13 cellular contexts compared by ENCODE assay signal in the genomic region with DNA sequence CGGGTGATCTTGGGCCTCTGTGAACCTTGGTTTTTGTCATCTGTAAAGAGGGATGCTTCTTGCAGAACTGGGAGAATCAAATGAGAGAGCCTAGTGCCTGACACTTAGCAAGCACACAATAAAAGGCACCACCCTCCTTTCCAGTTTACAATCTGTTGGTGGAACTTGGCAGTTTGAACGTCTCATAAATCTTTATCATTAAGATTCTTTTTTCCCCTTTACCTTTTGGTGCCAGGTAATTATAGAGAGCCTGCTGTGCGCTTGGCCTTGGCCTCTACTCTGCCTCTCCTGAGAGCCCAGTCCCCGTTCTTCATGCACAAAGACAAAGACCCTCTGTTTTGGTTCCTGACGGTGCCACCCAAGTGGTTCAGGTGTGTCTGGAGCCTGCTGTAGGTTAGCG.
"Had no signal": no experiment of that assay in that cellular context is flagged by ENCODE, and none has a peak within 500 bp of the region (broad histone marks: within the 10 kb centered on the region; RNA-seq: fewer than 3 reads in every experiment).

No MANE protein-coding gene starts in this region.

- H3K36me3 ChIP-seq: esophagus muscularis mucosa, lower lobe of right lung, suprapubic skin had no signal

- H3K4me3 ChIP-seq: esophagus muscularis mucosa, lower lobe of right lung, suprapubic skin had no signal

- H3K9me3 ChIP-seq: esophagus muscularis mucosa, lower lobe of right lung, suprapubic skin had no signal

- DNase-seq: activated CD4-positive, alpha-beta T cell treated with anti-CD3 and anti-CD28 coated beads, Interleukin-2, amount 10 ng/mL, durations not matched to agents 24 days and 14 days; activated CD8-positive, alpha-beta memory T cell treated with anti-CD3 and anti-CD28 coated beads, Interleukin-2, amount 50 U/mL, for 4 hours; activated effector memory CD4-positive, alpha-beta T cell treated with Interleukin-2 at 50 U/mL for 16 hours; activated naive CD4-positive, alpha-beta T cell treated with anti-CD3 and anti-CD28 coated beads, Interleukin-2, amount 50 U/mL, for 16 hours; activated T-cell treated with anti-CD3 and anti-CD28 coated beads, Interleukin-2, amount 50 U/mL, for 48 hours; dermis blood vessel endothelial cell; effector memory CD4-positive, alpha-beta T cell; lower lobe of right lung; retina; T1000 had no signal

- H3K27me3 ChIP-seq: esophagus muscularis mucosa, suprapubic skin had no signal

- H3K27ac ChIP-seq: esophagus muscularis mucosa, lower lobe of right lung, suprapubic skin had no signal

- ATAC-seq: lower lobe of right lung; natural killer cell treated with Interleukin-12 subunit alpha and Interleukin-12 subunit beta and Interleukin-15 and Interleukin-18, amount 100 ng/mL, for 72 hours had no signal
